ENCODE assay signal across 31 cellular contexts in genomic region chr3:106323586-106323985, GRCh38.
"Had no signal": no experiment of that assay in that cellular context is flagged by ENCODE, and none has a peak within 500 bp of the region (broad histone marks: within the 10 kb centered on the region; RNA-seq: fewer than 3 reads in every experiment).

No MANE protein-coding gene starts in this region.

- H3K27ac Mint-ChIP-seq: activated CD4-positive, alpha-beta memory T cell treated with anti-CD3 and anti-CD28 coated beads for 36 hours; activated CD4-positive, alpha-beta T cell treated with anti-CD3 and anti-CD28 coated beads for 36 hours; activated CD4-positive, alpha-beta T cell treated with anti-CD3 and anti-CD28 coated beads, Interleukin-2, amount 10 ng/mL, durations not matched to agents 24 days and 14 days; activated CD8-positive, alpha-beta memory T cell treated with anti-CD3 and anti-CD28 coated beads, Interleukin-2, amount 10 ng/mL, durations not matched to agents 7 days and 5 days; activated CD8-positive, alpha-beta T cell treated with anti-CD3 and anti-CD28 coated beads, Interleukin-2, amount 10 ng/mL, durations not matched to agents 7 days and 5 days; activated naive CD4-positive, alpha-beta T cell treated with anti-CD3 and anti-CD28 coated beads, Interleukin-2, amount 10 ng/mL, durations not matched to agents 7 days and 5 days; activated naive CD8-positive, alpha-beta T cell treated with anti-CD3 and anti-CD28 coated beads, Interleukin-2, amount 10 ng/mL, durations not matched to agents 7 days and 5 days; activated T-helper 1 cell treated with anti-CD3 and anti-CD28 coated beads, Interleukin-12 subunit alpha, Interleukin-12 subunit beta, Interleukin-2, Interleukin-4 antibody, amounts not matched to agents 30 ng/mL and 10 ng/mL and 1 ng/mL, durations not matched to agents 14 hours and 24 hours and 36 hours; effector memory CD8-positive, alpha-beta T cell had no signal

- H3K4me3 Mint-ChIP-seq: activated CD4-positive, alpha-beta memory T cell treated with anti-CD3 and anti-CD28 coated beads for 36 hours; activated CD4-positive, alpha-beta T cell treated with anti-CD3 and anti-CD28 coated beads for 36 hours; activated CD4-positive, alpha-beta T cell treated with anti-CD3 and anti-CD28 coated beads, Interleukin-2, amount 10 ng/mL, durations not matched to agents 24 days and 14 days; activated CD8-positive, alpha-beta memory T cell treated with anti-CD3 and anti-CD28 coated beads, Interleukin-2, amount 10 ng/mL, durations not matched to agents 7 days and 5 days; activated CD8-positive, alpha-beta T cell treated with anti-CD3 and anti-CD28 coated beads, Interleukin-2, amount 10 ng/mL, durations not matched to agents 7 days and 5 days; activated naive CD4-positive, alpha-beta T cell treated with anti-CD3 and anti-CD28 coated beads, Interleukin-2, amount 10 ng/mL, durations not matched to agents 7 days and 5 days; activated naive CD8-positive, alpha-beta T cell treated with anti-CD3 and anti-CD28 coated beads, Interleukin-2, amount 10 ng/mL, durations not matched to agents 7 days and 5 days; activated T-helper 1 cell treated with anti-CD3 and anti-CD28 coated beads, Interleukin-12 subunit alpha, Interleukin-12 subunit beta, Interleukin-2, Interleukin-4 antibody, amounts not matched to agents 30 ng/mL and 10 ng/mL and 1 ng/mL, durations not matched to agents 14 hours and 24 hours and 36 hours; effector memory CD8-positive, alpha-beta T cell had no signal

- ATAC-seq: activated CD4-positive, alpha-beta T cell treated with anti-CD3 and anti-CD28 coated beads for 36 hours; activated CD8-positive, alpha-beta memory T cell treated with anti-CD3 and anti-CD28 coated beads, Interleukin-2, amount 10 ng/mL, durations not matched to agents 7 days and 5 days; activated CD8-positive, alpha-beta T cell treated with anti-CD3 and anti-CD28 coated beads, Interleukin-2, amount 10 ng/mL, durations not matched to agents 7 days and 5 days; activated naive CD4-positive, alpha-beta T cell treated with anti-CD3 and anti-CD28 coated beads, Interleukin-2, amount 50 U/mL, for 72 hours; body of pancreas; effector memory CD8-positive, alpha-beta T cell; gastroesophageal sphincter; heart right ventricle had no signal

- H3K4me3 ChIP-seq: body of pancreas, esophagus squamous epithelium, gastroesophageal sphincter, heart right ventricle had no signal

- H3K4me1 ChIP-seq: body of pancreas, esophagus squamous epithelium, gastroesophageal sphincter, heart right ventricle had no signal

- DNase-seq: activated CD4-positive, alpha-beta memory T cell treated with anti-CD3 and anti-CD28 coated beads for 36 hours; activated CD4-positive, alpha-beta T cell treated with anti-CD3 and anti-CD28 coated beads for 36 hours; activated CD4-positive, alpha-beta T cell treated with anti-CD3 and anti-CD28 coated beads, Interleukin-2, amount 10 ng/mL, durations not matched to agents 24 days and 14 days; activated CD4-positive, CD25-positive, alpha-beta regulatory T cell; activated CD4-positive, CD25-positive, alpha-beta regulatory T cell treated with anti-CD3 and anti-CD28 coated beads, Interleukin-2, amount 50 U/mL, for 72 hours; activated CD8-positive, alpha-beta memory T cell treated with anti-CD3 and anti-CD28 coated beads, Interleukin-2, amount 10 ng/mL, durations not matched to agents 7 days and 5 days; activated CD8-positive, alpha-beta memory T cell treated with anti-CD3 and anti-CD28 coated beads, Interleukin-2, amount 50 U/mL, for 4 hours; activated CD8-positive, alpha-beta T cell treated with anti-CD3 and anti-CD28 coated beads, Interleukin-2, amount 10 ng/mL, durations not matched to agents 7 days and 5 days; activated gamma-delta T cell; activated naive CD4-positive, alpha-beta T cell; activated naive CD4-positive, alpha-beta T cell treated with anti-CD3 and anti-CD28 coated beads, Interleukin-2, amount 10 ng/mL, durations not matched to agents 7 days and 5 days; activated naive CD8-positive, alpha-beta T cell treated with anti-CD3 and anti-CD28 coated beads, Interleukin-2, amount 10 ng/mL, durations not matched to agents 7 days and 5 days; activated T-cell treated with anti-CD3 and anti-CD28 coated beads, Interleukin-2, amount 50 U/mL, for 1 hour; activated T-cell treated with anti-CD3 and anti-CD28 coated beads, Interleukin-2, amount 50 U/mL, for 48 hours; amniotic stem cell; anterior cingulate cortex; body of pancreas; caudate nucleus; cortex of kidney; dermis blood vessel endothelial cell; effector CD4-positive, alpha-beta T cell; effector memory CD8-positive, alpha-beta T cell; esophagus squamous epithelium; foreskin melanocyte; heart right ventricle; T-helper 2 cell had no signal

- H3K27me3 Mint-ChIP-seq: activated CD4-positive, alpha-beta memory T cell treated with anti-CD3 and anti-CD28 coated beads for 36 hours; activated CD4-positive, alpha-beta T cell treated with anti-CD3 and anti-CD28 coated beads for 36 hours; activated CD4-positive, alpha-beta T cell treated with anti-CD3 and anti-CD28 coated beads, Interleukin-2, amount 10 ng/mL, durations not matched to agents 24 days and 14 days; activated CD8-positive, alpha-beta memory T cell treated with anti-CD3 and anti-CD28 coated beads, Interleukin-2, amount 10 ng/mL, durations not matched to agents 7 days and 5 days; activated naive CD4-positive, alpha-beta T cell treated with anti-CD3 and anti-CD28 coated beads, Interleukin-2, amount 10 ng/mL, durations not matched to agents 7 days and 5 days; activated naive CD8-positive, alpha-beta T cell treated with anti-CD3 and anti-CD28 coated beads, Interleukin-2, amount 10 ng/mL, durations not matched to agents 7 days and 5 days; effector memory CD8-positive, alpha-beta T cell had no signal

- H3K27me3 ChIP-seq: body of pancreas, esophagus squamous epithelium, gastroesophageal sphincter, heart right ventricle had no signal

- H3K9me3 ChIP-seq: body of pancreas had no signal

- FAIRE-seq: endothelial cell of umbilical vein had no signal

- H3K27ac ChIP-seq: body of pancreas, epithelial cell of prostate, esophagus squamous epithelium, gastroesophageal sphincter, heart right ventricle had no signal

- H3K36me3 ChIP-seq: esophagus squamous epithelium, gastroesophageal sphincter, heart right ventricle had no signal
